Comparison of ENCODE assay signal across 9 cellular contexts in genomic region chr1:224328644-224329043, GRCh38. TPM values are rescaled to one million over a fixed set of nuclear protein-coding genes. Genes with fewer than 3 reads are reported as not detected.
DNase-seq lines count a peak whose midpoint lies in the region; ATAC-seq, FAIRE-seq and TF ChIP-seq lines count a peak whose summit lies in the region.
"Had no signal": no experiment of that assay in that cellular context is flagged by ENCODE, and none has a peak within 500 bp of the region (broad histone marks: within the 10 kb centered on the region; RNA-seq: fewer than 3 reads in every experiment).

No MANE protein-coding gene starts in this region.

- H4K20me1 ChIP-seq in Loucy (ENCODE audit: insufficient read depth, low read length, poor library complexity, severe bottlenecking): peaks cover 8% of the 10 kb centered on the region
- no peaks in the 10 kb centered on the region for H4K20me1 ChIP-seq in neural cell (ENCODE audit: insufficient read depth)

- peak overlapping the region; percentile 65 for H3K4me3 Mint-ChIP-seq in CD8-positive, alpha-beta T cell
- peak overlapping the region; percentile 98 for H3K4me3 Mint-ChIP-seq in central memory CD8-positive, alpha-beta T cell

- peaks cover 48% of the 10 kb centered on the region for H3K79me2 ChIP-seq in Loucy (ENCODE audit: insufficient read depth, low read length)
- peaks cover 25% of the 10 kb centered on the region for H3K79me2 ChIP-seq in neural cell (replicated peaks; ENCODE audit: insufficient read depth, low read length)

- no peak for FAIRE-seq in GM12892 (lab: Jason Lieb, UNC)

- H3K27me3 ChIP-seq in CD8-positive, alpha-beta T cell (ENCODE audit: insufficient read depth, low read length): no peaks in the 10 kb centered on the region
- H3K27me3 ChIP-seq in Loucy (ENCODE audit: insufficient read depth, low read length, poor library complexity, severe bottlenecking): no peaks in the 10 kb centered on the region
- H3K27me3 ChIP-seq in neural cell (ENCODE audit: insufficient read depth, low read depth, low read length): no peaks in the 10 kb centered on the region

- no peak for TF ChIP-seq POLR2A in GM12892 (IDR thresholded peaks at IDR 0.05; ENCODE audit: low read depth, low read length)

- H3K27ac Mint-ChIP-seq in CD8-positive, alpha-beta T cell: peak overlapping the region; percentile 18
- H3K27ac Mint-ChIP-seq in central memory CD8-positive, alpha-beta T cell (ENCODE audit: low read depth): peak overlapping the region; percentile 99

- H3K27ac ChIP-seq in CD8-positive, alpha-beta T cell (ENCODE audit: low read depth, low read length): no peak overlapping the region
- H3K27ac ChIP-seq in neural cell (ENCODE audit: low read length): no peak overlapping the region

- no peak for TF ChIP-seq EP300 in neural cell (conservative IDR thresholded peaks at IDR 0.05; ENCODE audit: poor library complexity, severe bottlenecking)

- no peak for DNase-seq in CD8-positive, alpha-beta T cell
- no peak for DNase-seq in central memory CD8-positive, alpha-beta T cell (ENCODE audit: low spot score in 2 of 2)
- DNase-seq in mesenteric fat pad (ENCODE audit: low spot score) (no peak), GM12892 (ENCODE audit: insufficient read length) (no peak), NCI-H526 treated with DMSO at 0.1 percent for 48 hours (lab: John Stamatoyannopoulos, UW) (no peak)
- DNase-seq: posterior cingulate gyrus had no signal

- no peaks in the 10 kb centered on the region for H3K27me3 Mint-ChIP-seq in CD8-positive, alpha-beta T cell (ENCODE audit: low read depth)
- no peaks in the 10 kb centered on the region for H3K27me3 Mint-ChIP-seq in central memory CD8-positive, alpha-beta T cell

- H2AFZ ChIP-seq in Loucy (ENCODE audit: low read length) (no peak overlapping the region), neural cell (ENCODE audit: low read depth, low read length) (no peak overlapping the region)

- H3K4me2 ChIP-seq in Loucy (ENCODE audit: low read depth, low read length, poor library complexity, severe bottlenecking): peak overlapping the region; percentile 82
- H3K4me2 ChIP-seq in neural cell (ENCODE audit: low read length): peak overlapping the region; percentile 30

- H3K4me1 Mint-ChIP-seq in CD8-positive, alpha-beta T cell (ENCODE audit: low read depth): peaks cover 52% of the 10 kb centered on the region
- H3K4me1 Mint-ChIP-seq in central memory CD8-positive, alpha-beta T cell: peaks cover 44% of the 10 kb centered on the region

- CTCF ChIA-PET in CD8-positive, alpha-beta T cell (lab: Charles Lee): interaction anchor here (1.2 to 2.4 kb wide), 2 partner anchors 198 to 213 kb away, joined by 4 to 6 read pairs; no protein-coding TSS in a partner anchor

- H3K4me1 ChIP-seq in CD8-positive, alpha-beta T cell (ENCODE audit: insufficient read depth, low read length): peaks cover 22% of the 10 kb centered on the region
- H3K4me1 ChIP-seq in Loucy (ENCODE audit: insufficient read depth, low read length, poor library complexity, severe bottlenecking): peaks cover 25% of the 10 kb centered on the region

- H3K9ac ChIP-seq in Loucy (ENCODE audit: low read depth, low read length, poor library complexity, severe bottlenecking) (peak overlapping the region; percentile 90), neural cell (ENCODE audit: low read length) (no peak overlapping the region)

- H3K36me3 ChIP-seq in CD8-positive, alpha-beta T cell (ENCODE audit: insufficient read depth, low read length): peaks cover 4% of the 10 kb centered on the region
- H3K36me3 ChIP-seq in Loucy (ENCODE audit: insufficient read depth, low read length) (no peaks in the 10 kb centered on the region; the same call in 1 of the 2 replicates), neural cell (ENCODE audit: insufficient read depth, low read length) (no peaks in the 10 kb centered on the region)

- intact Hi-C loops in CD8-positive, alpha-beta T cell (cut with DNase I, micrococcal nuclease): no loop called here

- no peaks in the 10 kb centered on the region for H3K9me2 ChIP-seq in Loucy (replicated peaks; ENCODE audit: low read depth, low read length)
- no peaks in the 10 kb centered on the region for H3K9me2 ChIP-seq in neural cell (ENCODE audit: insufficient read depth, low read length)

- no peak for TF ChIP-seq RAD21 in neural cell (conservative IDR thresholded peaks at IDR 0.05)

- no peak overlapping the region for H3K4me3 ChIP-seq in CD8-positive, alpha-beta T cell (ENCODE audit: low read depth, low read length)
- H3K4me3 ChIP-seq in Loucy (ENCODE audit: low read length, poor library complexity, severe bottlenecking): peak overlapping the region; percentile 94
- H3K4me3 ChIP-seq in neural cell (ENCODE audit: low read length): peak overlapping the region; percentile 93

- H3K9me3 ChIP-seq in CD8-positive, alpha-beta T cell (ENCODE audit: low read length): no peaks in the 10 kb centered on the region
- no peaks in the 10 kb centered on the region for H3K9me3 ChIP-seq in Loucy (ENCODE audit: insufficient read depth, low read depth, low read length)
- H3K9me3 ChIP-seq in neural cell (ENCODE audit: low read length): no peaks in the 10 kb centered on the region

- no peak for ATAC-seq in CD8-positive, alpha-beta T cell
- no peak for ATAC-seq in central memory CD8-positive, alpha-beta T cell (replicated peaks; ENCODE audit: extremely low read depth, poor library complexity, severe bottlenecking)
- ATAC-seq in HG02870 (IDR thresholded peaks at IDR 0.05; ENCODE audit: unreplicated experiment): no peak

- POLR2A ChIA-PET in CD8-positive, alpha-beta T cell (lab: Charles Lee): interaction anchor here (0.6 to 1.2 kb wide), 2 partner anchors 12 to 1851 kb away, joined by 4 to 5 read pairs; no protein-coding TSS in a partner anchor

- no peaks in the 10 kb centered on the region for H3K9me3 Mint-ChIP-seq in CD8-positive, alpha-beta T cell
- H3K9me3 Mint-ChIP-seq in central memory CD8-positive, alpha-beta T cell: no peaks in the 10 kb centered on the region

- H3F3A ChIP-seq in Loucy (ENCODE audit: low read depth): no peaks in the 10 kb centered on the region
- peaks cover 3% of the 10 kb centered on the region for H3F3A ChIP-seq in neural cell (ENCODE audit: insufficient read depth, low read length, poor library complexity, severe bottlenecking)

- no peak for TF ChIP-seq CTCF in CD8-positive, alpha-beta T cell (IDR thresholded peaks at IDR 0.05)
- TF ChIP-seq CTCF in Loucy (conservative IDR thresholded peaks at IDR 0.05; ENCODE audit: low read length) (no peak), neural cell (IDR thresholded peaks at IDR 0.05; ENCODE audit: poor library complexity, severe bottlenecking) (no peak)

- peaks cover 25% of the 10 kb centered on the region for H3K36me3 Mint-ChIP-seq in CD8-positive, alpha-beta T cell
- peaks cover 18% of the 10 kb centered on the region for H3K36me3 Mint-ChIP-seq in central memory CD8-positive, alpha-beta T cell (ENCODE audit: insufficient read depth)

TF ChIP-seq in neural cell, 6 proteins besides CTCF, POLR2A, EP300 and RAD21:
- TF ChIP-seq POLR2AphosphoS5 (IDR thresholded peaks at IDR 0.05): no peak
- no peak for TF ChIP-seq REST (IDR thresholded peaks at IDR 0.05; ENCODE audit: borderline replicate concordance)
- no peak for TF ChIP-seq MXI1 (conservative IDR thresholded peaks at IDR 0.05; ENCODE audit: poor library complexity, severe bottlenecking)
- no peak for TF ChIP-seq EZH2 (IDR thresholded peaks at IDR 0.05; ENCODE audit: borderline replicate concordance, insufficient read depth, low read length, poor library complexity, severe bottlenecking)
- TF ChIP-seq TAF1 (IDR thresholded peaks at IDR 0.05; ENCODE audit: low read depth): no peak
- TF ChIP-seq SMC3 (conservative IDR thresholded peaks at IDR 0.05; ENCODE audit: poor library complexity): no peak
TF ChIP-seq in neural cell: peak in this region for 0.

RNA-seq across cellular contexts. Expression of gene NVL, which starts 1.3 kb away (rescaled TPM):
- 10 to 100 TPM; 11.1 to 16.6 TPM for total RNA-seq in CD8-positive, alpha-beta T cell
- polyA plus RNA-seq in neural cell: 77.3 and 84.2 TPM in 2 replicates
- 59.4 and 62.3 TPM in 2 replicates for polyA minus RNA-seq in neural cell
- total RNA-seq in mesenteric fat pad: 23.0 TPM
- polyA plus RNA-seq in GM12892 (2012; ENCODE audit: missing spikeins): 24.1 TPM

RNA-seq across cellular contexts. Expression of gene CNIH4, which starts 28.0 kb away (rescaled TPM):
- total RNA-seq in CD8-positive, alpha-beta T cell: 10 to 100 TPM; 26.5 to 28.6 TPM
- 44.2 and 53.2 TPM in 2 replicates for polyA plus RNA-seq in neural cell
- polyA minus RNA-seq in neural cell: 48.2 and 54.3 TPM in 2 replicates
- total RNA-seq in mesenteric fat pad: 49.4 TPM
- polyA plus RNA-seq in GM12892 (2012; ENCODE audit: missing spikeins): 37.0 TPM
